Comparison of ENCODE assay signal across 11 cellular contexts in the genomic region with DNA sequence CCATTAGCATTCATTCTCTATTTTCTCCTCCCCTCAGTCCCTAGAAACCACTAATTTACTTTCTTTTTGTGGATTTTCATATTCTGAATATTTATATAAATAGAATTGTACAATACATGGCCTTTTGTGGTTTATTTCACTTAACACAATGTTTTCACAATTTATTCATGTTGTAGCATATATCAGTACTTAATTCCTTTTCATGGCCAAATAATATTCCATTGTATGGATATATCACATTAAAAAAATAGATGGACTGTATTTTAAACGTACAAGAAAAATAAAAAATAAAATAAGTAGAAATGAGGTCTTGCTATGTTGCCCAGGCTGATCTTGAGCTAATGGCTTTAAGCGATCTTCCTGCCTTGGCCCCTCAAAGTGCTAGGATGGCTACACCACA.
"Had no signal": no experiment of that assay in that cellular context is flagged by ENCODE, and none has a peak within 500 bp of the region (broad histone marks: within the 10 kb centered on the region; RNA-seq: fewer than 3 reads in every experiment).

No MANE protein-coding gene starts in this region.

- H3K27ac ChIP-seq: GM23248 had no signal

- H3K4me3 ChIP-seq: GM23248, GM23338, HAP-1 had no signal

- H3K9ac ChIP-seq: GM23248 had no signal

- DNase-seq: GM23248, GOT3, H7, H9, HCEC 1CT, HFFc6 had no signal

- FAIRE-seq: H1, H54 had no signal

- ATAC-seq: GM23338, HCT116 had no signal

- H2AFZ ChIP-seq: GM23248, GM23338 had no signal

- H3K9me3 ChIP-seq: HAP-1 had no signal

- H3K4me2 ChIP-seq: GM23338 had no signal
